8 cellular contexts compared by ENCODE assay signal in the genomic region with DNA sequence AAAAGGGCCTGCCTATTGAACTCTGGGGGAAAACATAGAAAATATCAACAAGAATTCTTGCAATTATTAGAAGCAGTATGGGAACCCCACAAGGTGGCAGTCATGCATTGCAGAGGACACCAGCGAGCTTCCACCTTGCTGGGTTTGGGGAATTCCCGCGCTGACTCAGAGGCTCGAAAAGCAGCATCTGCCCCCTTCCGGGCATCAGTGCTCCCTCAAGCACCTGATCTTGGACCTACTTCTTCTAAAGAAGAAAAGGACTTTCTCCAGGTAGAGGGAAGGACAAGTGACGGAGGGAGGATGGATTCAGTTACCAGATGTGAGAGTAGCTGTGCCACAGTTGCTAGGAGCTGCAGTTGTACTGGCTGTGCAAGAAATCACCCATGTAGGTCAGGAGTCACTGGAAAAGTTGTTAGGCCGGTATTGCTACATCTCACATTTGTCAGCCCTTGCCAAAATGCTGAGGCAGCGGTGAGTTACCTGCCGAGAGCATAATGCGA.
DNase-seq lines count a peak whose midpoint lies in the region; ATAC-seq and TF ChIP-seq lines count a peak whose summit lies in the region.
"Not testable (repeated sequence)": the region's sequence is repeated elsewhere in the genome, so short reads cannot be mapped to it uniquely, and the experiment has no call there.

No MANE protein-coding gene starts in this region.

- H3F3A ChIP-seq in neural cell (ENCODE audit: insufficient read depth, low read length, poor library complexity, severe bottlenecking) = not testable (repeated sequence)

- not testable (repeated sequence) for H3K9ac ChIP-seq in neural cell (ENCODE audit: low read length)

- TF ChIP-seq RAD21 in neural cell (conservative IDR thresholded peaks at IDR 0.05) = peak; percentile 97

- H3K27ac Mint-ChIP-seq in CD4-positive, CD25-positive, alpha-beta regulatory T cell; activated naive CD8-positive, alpha-beta T cell treated with anti-CD3 and anti-CD28 coated beads for 36 hours: not testable (repeated sequence)

- H3K4me3 ChIP-seq in CD4-positive, CD25-positive, alpha-beta regulatory T cell (ENCODE audit: low read depth, low read length); foreskin fibroblast (ENCODE audit: low read depth in 1 of 2, low read length in 2 of 2); neural cell (ENCODE audit: low read length): not testable (repeated sequence)

- H3K36me3 Mint-ChIP-seq in CD4-positive, CD25-positive, alpha-beta regulatory T cell; activated naive CD8-positive, alpha-beta T cell treated with anti-CD3 and anti-CD28 coated beads for 36 hours: not testable (repeated sequence)

- TF ChIP-seq CTCF in VCaP (conservative IDR thresholded peaks at IDR 0.05) = peak; percentile 92
- TF ChIP-seq CTCF in foreskin fibroblast (IDR thresholded peaks at IDR 0.05; ENCODE audit: low read depth, low read length) = peak; percentile 46
- peak; percentile 98 for TF ChIP-seq CTCF in neural cell (IDR thresholded peaks at IDR 0.05; ENCODE audit: poor library complexity, severe bottlenecking)

- not testable (repeated sequence) for H3K4me2 ChIP-seq in neural cell (ENCODE audit: low read length)

- not testable (repeated sequence) for H3K27me3 ChIP-seq in CD4-positive, CD25-positive, alpha-beta regulatory T cell (ENCODE audit: control insufficient read depth, insufficient read depth, low read length); neural cell (ENCODE audit: insufficient read depth, low read depth, low read length)

- H3K9me2 ChIP-seq in neural cell (ENCODE audit: insufficient read depth, low read length) = not testable (repeated sequence)

- H3K27ac ChIP-seq in CD4-positive, CD25-positive, alpha-beta regulatory T cell (ENCODE audit: insufficient read depth, low read length, poor library complexity, severe bottlenecking); neural cell (ENCODE audit: low read length): not testable (repeated sequence)
- peak overlapping the region; percentile 46 for H3K27ac ChIP-seq in VCaP

- not testable (repeated sequence) for H3K4me1 Mint-ChIP-seq in CD4-positive, CD25-positive, alpha-beta regulatory T cell; activated naive CD8-positive, alpha-beta T cell treated with anti-CD3 and anti-CD28 coated beads for 36 hours

- not testable (repeated sequence) for H3K9me3 Mint-ChIP-seq in CD4-positive, CD25-positive, alpha-beta regulatory T cell; activated naive CD8-positive, alpha-beta T cell treated with anti-CD3 and anti-CD28 coated beads for 36 hours

- not testable (repeated sequence) for TF ChIP-seq EP300 in neural cell (conservative IDR thresholded peaks at IDR 0.05; ENCODE audit: poor library complexity, severe bottlenecking)

- H3K27me3 Mint-ChIP-seq in CD4-positive, CD25-positive, alpha-beta regulatory T cell; activated naive CD8-positive, alpha-beta T cell treated with anti-CD3 and anti-CD28 coated beads for 36 hours: not testable (repeated sequence)

- not testable (repeated sequence) for H3K9me3 ChIP-seq in CD4-positive, CD25-positive, alpha-beta regulatory T cell (ENCODE audit: control insufficient read depth in 2 of 2, low read length in 2 of 2); neural cell (ENCODE audit: low read length)

- H3K79me2 ChIP-seq in neural cell (replicated peaks; ENCODE audit: insufficient read depth, low read length) = not testable (repeated sequence)

- not testable (repeated sequence) for ATAC-seq in CD4-positive, CD25-positive, alpha-beta regulatory T cell (ENCODE audit: low read depth in 2 of 2)

- not testable (repeated sequence) for H3K36me3 ChIP-seq in CD4-positive, CD25-positive, alpha-beta regulatory T cell (ENCODE audit: control insufficient read depth, insufficient read depth, low read length); neural cell (ENCODE audit: insufficient read depth, low read length)

- DNase-seq in CD4-positive, CD25-positive, alpha-beta regulatory T cell = peak in 2 of 3 donors; percentile 34 to 45
- DNase-seq in HT-29 (ENCODE audit: low spot score) (peak; percentile 83), NCI-H510A (lab: John Stamatoyannopoulos, UW) (peak; percentile 72), foreskin fibroblast (peak in 1 of 2 donors; percentile 12)
- DNase-seq in activated naive CD8-positive, alpha-beta T cell treated with anti-CD3 and anti-CD28 coated beads for 36 hours = peak; percentile 66
- peak; percentile 23 for DNase-seq in stimulated activated CD8-positive, alpha-beta memory T cell treated with anti-CD3 and anti-CD28 coated beads, Interleukin-15, amount 100 ng/mL, for 1 hour (ENCODE audit: low read depth)

- not testable (repeated sequence) for H4K20me1 ChIP-seq in neural cell (ENCODE audit: insufficient read depth)

- not testable (repeated sequence) for H3K4me3 Mint-ChIP-seq in CD4-positive, CD25-positive, alpha-beta regulatory T cell; activated naive CD8-positive, alpha-beta T cell treated with anti-CD3 and anti-CD28 coated beads for 36 hours

- not testable (repeated sequence) for H3K4me1 ChIP-seq in CD4-positive, CD25-positive, alpha-beta regulatory T cell (ENCODE audit: control insufficient read depth, insufficient read depth, low read length, poor library complexity, severe bottlenecking)

- not testable (repeated sequence) for H2AFZ ChIP-seq in neural cell (ENCODE audit: low read depth, low read length)

TF ChIP-seq in neural cell, 6 proteins besides CTCF, POLR2A, EP300 and RAD21:
- TF ChIP-seq SMC3 (conservative IDR thresholded peaks at IDR 0.05; ENCODE audit: poor library complexity) (peak; percentile 100), MXI1 (conservative IDR thresholded peaks at IDR 0.05; ENCODE audit: poor library complexity, severe bottlenecking) (peak; percentile 18)

Comparison
In these comparisons a context has a peak if more than half of its experiments do, and no peak if none do; other contexts are left out.
1. CTCF ChIP-seq: peak in every context shown above with its lines; median percentile 98 in neural cell; 92 in VCaP; 46 in foreskin fibroblast.